ENCODE assay signal across 18 cellular contexts in the genomic region with DNA sequence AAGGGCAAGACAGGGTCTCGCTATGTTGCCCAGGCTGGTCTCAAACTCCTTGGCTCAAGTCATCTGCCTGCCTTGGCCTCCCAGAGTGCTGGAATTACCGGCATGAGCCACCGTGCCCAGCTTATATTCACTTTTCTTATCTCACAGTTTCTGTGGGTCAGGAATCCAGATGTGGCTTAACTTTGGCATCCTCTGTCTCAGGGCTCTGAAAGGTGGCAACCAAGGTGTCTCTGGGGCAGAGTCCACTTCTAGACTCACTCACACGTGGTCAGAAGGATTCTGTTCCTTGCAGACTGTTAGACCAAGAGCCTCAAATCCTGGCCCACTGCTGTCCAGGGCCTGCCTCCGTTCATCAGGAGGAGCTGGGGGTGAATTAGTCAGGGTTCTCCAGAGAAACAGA.
"Had no signal": no experiment of that assay in that cellular context is flagged by ENCODE, and none has a peak within 500 bp of the region (broad histone marks: within the 10 kb centered on the region; RNA-seq: fewer than 3 reads in every experiment).

No MANE protein-coding gene starts in this region.

- H3K36me3 ChIP-seq: ovary, tibial nerve had no signal

- H3K9me3 ChIP-seq: ovary, tibial nerve had no signal

- H3K27me3 ChIP-seq: ovary, tibial nerve had no signal

- DNase-seq: activated CD4-positive, alpha-beta T cell treated with anti-CD3 and anti-CD28 coated beads for 1 hour; activated CD8-positive, alpha-beta memory T cell treated with anti-CD3 and anti-CD28 coated beads, Interleukin-2, amount 10 ng/mL, durations not matched to agents 7 days and 5 days; activated effector memory CD4-positive, alpha-beta T cell treated with Interleukin-2 at 50 U/mL for 16 hours; activated naive CD4-positive, alpha-beta T cell treated with anti-CD3 and anti-CD28 coated beads, Interleukin-2, amount 50 U/mL, for 16 hours; activated T-cell treated with anti-CD3 and anti-CD28 coated beads, Interleukin-2, amount 50 U/mL, for 1 hour; effector CD8-positive, alpha-beta T cell; head of caudate nucleus; kidney glomerular epithelial cell; left ventricle myocardium superior; natural killer cell; ovary; stimulated activated CD4-positive, alpha-beta T cell treated with anti-CD3 and anti-CD28 coated beads, Interleukin-15, amount 100 ng/mL, for 24 hours; stimulated activated CD4-positive, alpha-beta T cell treated with anti-CD3 and anti-CD28 coated beads, Interleukin-4, amount 100 ng/mL, for 24 hours; stimulated activated naive CD4-positive, alpha-beta T cell treated with Interleukin-2 at 50 U/mL for 16 hours; substantia nigra had no signal

- FAIRE-seq: frontal cortex had no signal

- H3K4me3 ChIP-seq: ovary, tibial nerve had no signal

- ATAC-seq: activated CD8-positive, alpha-beta memory T cell treated with anti-CD3 and anti-CD28 coated beads, Interleukin-2, amount 10 ng/mL, durations not matched to agents 7 days and 5 days; left ventricle myocardium superior; natural killer cell had no signal

- H3K27ac ChIP-seq: epithelial cell of prostate, ovary, tibial nerve had no signal
